ENCODE assay signal across 10 cellular contexts in the genomic region with DNA sequence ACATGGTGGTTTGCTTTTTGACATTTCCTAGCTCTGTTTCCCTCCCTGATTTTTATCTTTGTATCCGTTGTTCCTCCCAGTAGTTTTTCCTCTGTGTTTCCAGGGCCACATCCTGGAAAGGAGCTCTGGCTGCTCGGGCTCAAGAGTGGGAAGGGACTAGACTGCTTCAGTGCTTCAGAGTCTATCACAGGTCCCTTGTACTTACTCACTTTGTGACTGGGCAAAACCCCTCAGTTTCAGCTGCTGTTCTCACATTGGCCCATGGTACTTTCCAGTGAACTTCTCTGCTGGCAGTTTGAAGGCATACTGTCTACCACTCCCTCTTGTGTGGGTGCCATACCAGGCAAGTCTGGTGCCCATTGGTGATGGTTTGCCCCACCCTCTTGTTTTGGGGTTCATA.
DNase-seq lines count a peak whose midpoint lies in the region; ATAC-seq and TF ChIP-seq lines count a peak whose summit lies in the region.
"Had no signal": no experiment of that assay in that cellular context is flagged by ENCODE, and none has a peak within 500 bp of the region (broad histone marks: within the 10 kb centered on the region; RNA-seq: fewer than 3 reads in every experiment).

No MANE protein-coding gene starts in this region.

- H3K27me3 ChIP-seq in brain microvascular endothelial cell (replicated peaks) = no peaks in the 10 kb centered on the region

- H3K36me3 ChIP-seq in brain microvascular endothelial cell (replicated peaks) = no peaks in the 10 kb centered on the region
- H3K36me3 ChIP-seq: spleen, thoracic aorta had no signal

- H3K36me3 Mint-ChIP-seq in activated naive CD8-positive, alpha-beta T cell treated with anti-CD3 and anti-CD28 coated beads, Interleukin-2, amount 50 U/mL, for 24 hours (ENCODE audit: low read depth) = no peaks in the 10 kb centered on the region

- no peak overlapping the region for H3K4me3 Mint-ChIP-seq in activated naive CD8-positive, alpha-beta T cell treated with anti-CD3 and anti-CD28 coated beads, Interleukin-2, amount 50 U/mL, for 24 hours

- H3K27ac Mint-ChIP-seq in activated naive CD8-positive, alpha-beta T cell treated with anti-CD3 and anti-CD28 coated beads, Interleukin-2, amount 50 U/mL, for 24 hours = peak overlapping the region; percentile 39

- TF ChIP-seq CTCF in GM20000 (IDR thresholded peaks at IDR 0.05; ENCODE audit: extremely low read depth, missing control alignments) (no peak), brain microvascular endothelial cell (IDR thresholded peaks at IDR 0.05; ENCODE audit: low read depth, low read length, missing control alignments) (no peak)

- peaks cover 2% of the 10 kb centered on the region for H3K27me3 Mint-ChIP-seq in activated naive CD8-positive, alpha-beta T cell treated with anti-CD3 and anti-CD28 coated beads, Interleukin-2, amount 50 U/mL, for 24 hours

- in situ Hi-C loops in brain microvascular endothelial cell (cut with HindIII; ENCODE audit: low pct_ligation_motif_present, low sequenced_read_pairs) = no loop called here

- DNase-seq in GM20000 (ENCODE audit: low spot score) (peak; percentile 68), NCI-H1092 (lab: John Stamatoyannopoulos, UW) (no peak), brain microvascular endothelial cell (no peak), inferior parietal cortex (ENCODE audit: extremely low spot score) (no peak)
- peak; percentile 27 for DNase-seq in activated naive CD8-positive, alpha-beta T cell treated with anti-CD3 and anti-CD28 coated beads, Interleukin-2, amount 50 U/mL, for 24 hours
- DNase-seq: head of caudate nucleus, spleen had no signal

- no peak overlapping the region for H3K4me3 ChIP-seq in brain microvascular endothelial cell (ENCODE audit: low read depth, low read length)
- H3K4me3 ChIP-seq: spleen, thoracic aorta had no signal

- H3K9me3 Mint-ChIP-seq in activated naive CD8-positive, alpha-beta T cell treated with anti-CD3 and anti-CD28 coated beads, Interleukin-2, amount 50 U/mL, for 24 hours = no peaks in the 10 kb centered on the region

- ATAC-seq in GM18867 (IDR thresholded peaks at IDR 0.05; ENCODE audit: unreplicated experiment) (peak; percentile 63), HG03095 (IDR thresholded peaks at IDR 0.05; ENCODE audit: unreplicated experiment) (peak; percentile 66)
- peak; percentile 96 for ATAC-seq in activated naive CD8-positive, alpha-beta T cell treated with anti-CD3 and anti-CD28 coated beads, Interleukin-2, amount 50 U/mL, for 24 hours

- H3K27ac ChIP-seq in brain microvascular endothelial cell = no peak overlapping the region
- H3K27ac ChIP-seq: spleen, thoracic aorta had no signal

- peaks cover 26% of the 10 kb centered on the region for H3K4me1 Mint-ChIP-seq in activated naive CD8-positive, alpha-beta T cell treated with anti-CD3 and anti-CD28 coated beads, Interleukin-2, amount 50 U/mL, for 24 hours

Comparison
In these comparisons a context has a peak if more than half of its experiments do, and no peak if none do; other contexts are left out.
1. DNase-seq: peak in GM20000 (single experiment) and activated naive CD8-positive, alpha-beta T cell treated with anti-CD3 and anti-CD28 coated beads, Interleukin-2, amount 50 U/mL, for 24 hours (single experiment); none in NCI-H1092 (single experiment), brain microvascular endothelial cell (single experiment) and inferior parietal cortex (single experiment).
2. Peak in every context shown above with its lines, with median percentiles within 50 percentile points of each other: ATAC-seq.